ENCODE assay signal across 8 cellular contexts in the genomic region with DNA sequence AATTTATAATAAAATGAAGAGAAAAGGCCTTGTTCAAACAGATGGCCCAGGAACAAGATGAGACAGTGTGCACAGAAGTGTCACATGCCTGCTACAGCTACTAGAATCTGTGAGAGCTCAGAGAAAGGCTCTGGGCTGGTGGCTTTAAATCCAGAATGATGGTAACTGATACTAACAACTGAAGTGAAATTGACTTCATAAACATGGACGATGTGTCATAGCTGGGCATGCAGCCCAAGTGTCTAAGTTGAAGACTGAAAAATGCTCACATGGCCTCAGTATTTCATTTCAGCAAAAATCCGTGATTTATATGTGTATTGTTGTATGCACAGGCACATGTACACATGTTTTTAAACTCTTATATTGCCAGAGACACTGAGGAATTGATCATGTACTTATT.
A peak's percentile ranks its signal among the peaks of the same experiment; 100 is the strongest.
DNase-seq lines count a peak whose midpoint lies in the region; ATAC-seq and TF ChIP-seq lines count a peak whose summit lies in the region.

No MANE protein-coding gene starts in this region.

- H3K9ac ChIP-seq in GM23248, result peak overlapping the region; percentile 55

- H3K9me3 ChIP-seq in GM23248 (ENCODE audit: low read depth), result no peaks in the 10 kb centered on the region

- no peaks in the 10 kb centered on the region for H3K36me3 ChIP-seq in GM23248 (ENCODE audit: low read depth)

- 0 to 1% methylated on average over 2 of the region's 2 CpGs for WGBS in GM23248 (ENCODE audit: low coverage in 1 of 2, low lambda C conversion rate in 2 of 2, missing lambda C conversion rate in 2 of 2), 2 experiments

- peak overlapping the region; percentile 60 for H3K4me3 ChIP-seq in GM23248
- no peak overlapping the region for H3K4me3 ChIP-seq in fibroblast of the aortic adventitia (ENCODE audit: low read depth, low read length)

- TF ChIP-seq CTCF in fibroblast of the aortic adventitia (IDR thresholded peaks at IDR 0.05; ENCODE audit: insufficient read depth, low read length), result no peak

- H3K27me3 ChIP-seq in GM23248 (replicated peaks; ENCODE audit: insufficient read depth), result no peaks in the 10 kb centered on the region

- intact Hi-C loops in sciatic nerve (cut with DNase I), result no loop called here

- peak overlapping the region; percentile 80 for H3K4me2 ChIP-seq in GM23248 (ENCODE audit: unreplicated experiment)

- H3K4me1 ChIP-seq in GM23248 (ENCODE audit: insufficient read depth), result peaks cover 55% of the 10 kb centered on the region

- peak overlapping the region; percentile 74 for H3K27ac ChIP-seq in GM23248

- ATAC-seq in sciatic nerve, result peak; percentile 48
- no peak for ATAC-seq in GM18867 (IDR thresholded peaks at IDR 0.05; ENCODE audit: unreplicated experiment)
- no peak for ATAC-seq in HG02852 (IDR thresholded peaks at IDR 0.05; ENCODE audit: unreplicated experiment)

- DNase-seq in GM23248 (peak; percentile 89), fibroblast of the aortic adventitia (ENCODE audit: low read depth) (peak; percentile 98), sciatic nerve (ENCODE audit: low spot score) (peak; percentile 84), cerebellar cortex (ENCODE audit: low spot score) (no peak), D341Med (ENCODE audit: low spot score) (no peak)

- in situ Hi-C loops in GM23248 (cut with MboI), result no loop called here

- no peaks in the 10 kb centered on the region for H4K20me1 ChIP-seq in GM23248 (ENCODE audit: insufficient read depth)

- H3K79me2 ChIP-seq in GM23248 (ENCODE audit: insufficient read depth), result no peaks in the 10 kb centered on the region

- H3K9me2 ChIP-seq in GM23248 (ENCODE audit: insufficient read depth), result no peaks in the 10 kb centered on the region

- H3F3A ChIP-seq in GM23248 (ENCODE audit: insufficient read depth), result peaks cover 55% of the 10 kb centered on the region

- H2AFZ ChIP-seq in GM23248, result peak overlapping the region; percentile 12; the same call in 1 of the 2 replicates

TF ChIP-seq in PFSK-1, 5 proteins besides CTCF, POLR2A, EP300 and RAD21:
- no peak for TF ChIP-seq FOXP2 (optimal IDR thresholded peaks at IDR 0.05; ENCODE audit: borderline replicate concordance, extremely low read depth, extremely low read length, insufficient read depth)
- TF ChIP-seq POLR2AphosphoS5 (IDR thresholded peaks at IDR 0.05; ENCODE audit: low read depth, low read length), result no peak
- TF ChIP-seq SIN3A (IDR thresholded peaks at IDR 0.05; ENCODE audit: borderline replicate concordance, insufficient read depth, low read length), result peak; percentile 58; the same call in 1 of the 2 replicates
- no peak for TF ChIP-seq TAF1 (IDR thresholded peaks at IDR 0.05; ENCODE audit: borderline replicate concordance, insufficient read depth, low read length)

Comparison
In these comparisons a context has a peak if more than half of its experiments do, and no peak if none do; other contexts are left out.
1. DNase-seq: peak in GM23248 (single experiment), fibroblast of the aortic adventitia (single experiment) and sciatic nerve (single experiment); none in cerebellar cortex (single experiment) and D341Med (single experiment).